8 cellular contexts compared by ENCODE assay signal in the genomic region with DNA sequence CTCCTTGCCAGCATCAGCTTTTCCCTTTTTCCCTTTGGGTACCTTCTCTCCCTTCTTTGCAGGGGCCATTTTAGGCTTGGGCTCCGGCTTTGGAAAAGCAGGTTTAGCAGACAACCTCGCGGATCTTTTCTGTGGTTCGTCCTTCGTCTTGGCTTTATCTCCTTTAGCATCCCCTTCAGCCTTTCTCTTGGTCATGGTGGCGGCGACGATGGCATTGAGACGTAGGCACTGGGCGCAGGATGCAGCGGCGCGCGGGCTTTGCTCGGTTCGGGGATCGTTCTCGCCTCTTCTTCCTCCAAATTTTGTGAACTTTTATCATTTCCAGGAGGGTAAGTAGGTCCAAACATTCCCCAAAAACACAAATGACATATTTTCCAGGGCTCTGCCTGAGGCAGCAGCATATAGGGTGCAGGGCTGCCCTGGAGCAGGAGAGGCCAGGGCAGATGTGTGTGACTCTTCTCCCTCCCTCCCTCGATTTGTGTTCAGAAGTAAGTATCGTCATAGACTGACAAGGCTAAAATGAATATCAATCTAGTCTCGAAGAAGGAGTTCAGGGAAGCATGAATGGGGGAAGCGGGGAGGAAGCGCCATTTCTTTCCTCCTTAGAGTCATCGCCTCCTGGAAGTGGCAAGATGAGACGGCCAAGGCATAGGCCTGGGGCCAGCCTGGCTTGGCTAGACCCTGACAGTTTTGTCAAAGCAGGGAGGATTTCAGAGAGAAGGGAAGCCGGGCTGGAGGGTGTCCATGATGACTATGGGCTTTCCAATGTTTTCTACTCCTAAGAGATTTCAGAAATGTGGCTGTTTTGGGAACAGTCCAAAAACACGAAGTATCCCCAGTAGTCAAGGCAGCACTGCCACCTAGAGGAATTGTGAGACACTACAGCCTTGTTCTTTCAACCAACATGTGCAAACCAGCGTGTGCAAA. TPM values are rescaled to one million over a fixed set of nuclear protein-coding genes. Genes with fewer than 3 reads are reported as not detected.
DNase-seq lines count a peak whose midpoint lies in the region; ATAC-seq and TF ChIP-seq lines count a peak whose summit lies in the region.

No MANE protein-coding gene starts in this region.

- H3K4me3 Mint-ChIP-seq in CD8-positive, alpha-beta T cell = no peak overlapping the region

- H3K4me3 ChIP-seq in CD8-positive, alpha-beta T cell (ENCODE audit: low read depth, low read length) = no peak overlapping the region

- H3K36me3 Mint-ChIP-seq in CD8-positive, alpha-beta T cell = no peaks in the 10 kb centered on the region

- H3K27me3 ChIP-seq in CD8-positive, alpha-beta T cell (ENCODE audit: insufficient read depth, low read length) = no peaks in the 10 kb centered on the region

- no peaks in the 10 kb centered on the region for H3K4me1 ChIP-seq in CD8-positive, alpha-beta T cell (ENCODE audit: insufficient read depth, low read length)

- no peaks in the 10 kb centered on the region for H3K36me3 ChIP-seq in CD8-positive, alpha-beta T cell (ENCODE audit: insufficient read depth, low read length)

- no peaks in the 10 kb centered on the region for H3K9me3 Mint-ChIP-seq in CD8-positive, alpha-beta T cell

- CTCF ChIA-PET in CD8-positive, alpha-beta T cell (lab: Charles Lee) = interaction anchor here (0.6 to 1.3 kb wide), 5 partner anchors 10 to 299 kb away, joined by 3 to 5 read pairs (median 3); no protein-coding TSS in a partner anchor

- H3K27ac Mint-ChIP-seq in CD8-positive, alpha-beta T cell = no peak overlapping the region

- H3K27ac ChIP-seq in CD8-positive, alpha-beta T cell (ENCODE audit: low read depth, low read length) = no peak overlapping the region

- peak; percentile 95 for TF ChIP-seq CTCF in CD8-positive, alpha-beta T cell (IDR thresholded peaks at IDR 0.05)

- H3K27me3 Mint-ChIP-seq in CD8-positive, alpha-beta T cell (ENCODE audit: low read depth) = peaks cover 4% of the 10 kb centered on the region

- H3K4me1 Mint-ChIP-seq in CD8-positive, alpha-beta T cell (ENCODE audit: low read depth) = no peaks in the 10 kb centered on the region

- peak; percentile 8 to 69 (median 46) for DNase-seq in CD8-positive, alpha-beta T cell
- DNase-seq in HS-27A (ENCODE audit: low read depth) (peak; percentile 71), NCI-H82 (lab: John Stamatoyannopoulos, UW) (peak; percentile 83), lung microvascular endothelial cell (ENCODE audit: low read depth in 2 of 2) (peak; percentile 86 to 91)
- peak; percentile 36 to 49 for DNase-seq in activated CD4-positive, alpha-beta T cell treated with anti-CD3 and anti-CD28 coated beads, Interleukin-2, amount 50 U/mL, for 4 hours
- peak; percentile 31 for DNase-seq in effector CD8-positive, alpha-beta T cell (lab: John Stamatoyannopoulos, UW)
- peak; percentile 6 for DNase-seq in stimulated activated CD8-positive, alpha-beta memory T cell treated with anti-CD3 and anti-CD28 coated beads, Interleukin-15, amount 100 ng/mL, for 24 hours (ENCODE audit: low read depth)

- ATAC-seq in CD8-positive, alpha-beta T cell = peak; percentile 83
- ATAC-seq in GM18498 (IDR thresholded peaks at IDR 0.05; ENCODE audit: unreplicated experiment) = no peak

- POLR2A ChIA-PET in CD8-positive, alpha-beta T cell (lab: Charles Lee) = no interaction called here

- intact Hi-C loops in CD8-positive, alpha-beta T cell (cut with DNase I, micrococcal nuclease) = loop anchor here (1.0 to 10.0 kb wide), 5 partner anchors 14 to 331 kb away; no protein-coding TSS in a partner anchor

- H3K9me3 ChIP-seq in CD8-positive, alpha-beta T cell (ENCODE audit: low read length) = no peaks in the 10 kb centered on the region

RNA-seq across cellular contexts. Expression of gene CHCT1, which starts 13.2 kb away (rescaled TPM):
- not detected for total RNA-seq in CD8-positive, alpha-beta T cell
- not detected in 2 replicates for total RNA-seq in lung microvascular endothelial cell

RNA-seq across cellular contexts. Expression of gene USP32, which starts 43.6 kb away (rescaled TPM):
- 10 to 100 TPM; 24.7 to 26.3 TPM for total RNA-seq in CD8-positive, alpha-beta T cell
- total RNA-seq in lung microvascular endothelial cell = 34.4 and 48.4 TPM in 2 replicates

Comparison
In these comparisons a context has a peak if more than half of its experiments do, and no peak if none do; other contexts are left out.
1. DNase-seq: peak in every context shown above with its lines; median percentile 88 in lung microvascular endothelial cell; 83 in NCI-H82; 71 in HS-27A; 46 in CD8-positive, alpha-beta T cell; 42 in activated CD4-positive, alpha-beta T cell treated with anti-CD3 and anti-CD28 coated beads, Interleukin-2, amount 50 U/mL, for 4 hours; 31 in effector CD8-positive, alpha-beta T cell; 6 in stimulated activated CD8-positive, alpha-beta memory T cell treated with anti-CD3 and anti-CD28 coated beads, Interleukin-15, amount 100 ng/mL, for 24 hours.